ENCODE assay signal across 1 cellular context in genomic region chr2:188251034-188251433, GRCh38.
TF ChIP-seq lines count a peak whose summit lies in the region.

No MANE protein-coding gene starts in this region.

TF ChIP-seq in IMR-90, 13 proteins besides CTCF, POLR2A, EP300 and RAD21 (continued from another document):
- TF ChIP-seq, protein P1, sequence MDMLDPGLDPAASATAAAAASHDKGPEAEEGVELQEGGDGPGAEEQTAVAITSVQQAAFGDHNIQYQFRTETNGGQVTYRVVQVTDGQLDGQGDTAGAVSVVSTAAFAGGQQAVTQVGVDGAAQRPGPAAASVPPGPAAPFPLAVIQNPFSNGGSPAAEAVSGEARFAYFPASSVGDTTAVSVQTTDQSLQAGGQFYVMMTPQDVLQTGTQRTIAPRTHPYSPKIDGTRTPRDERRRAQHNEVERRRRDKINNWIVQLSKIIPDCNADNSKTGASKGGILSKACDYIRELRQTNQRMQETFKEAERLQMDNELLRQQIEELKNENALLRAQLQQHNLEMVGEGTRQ (IDR thresholded peaks at IDR 0.05; ENCODE audit: low read depth, low read length) = no peak
